ENCODE assay signal across 30 cellular contexts in genomic region chr1:56482486-56482885, GRCh38.
"Had no signal": no experiment of that assay in that cellular context is flagged by ENCODE, and none has a peak within 500 bp of the region (broad histone marks: within the 10 kb centered on the region; RNA-seq: fewer than 3 reads in every experiment).

No MANE protein-coding gene starts in this region.

- DNase-seq: activated CD4-positive, alpha-beta memory T cell treated with anti-CD3 and anti-CD28 coated beads for 36 hours; activated CD4-positive, alpha-beta T cell treated with anti-CD3 and anti-CD28 coated beads for 36 hours; activated CD4-positive, alpha-beta T cell treated with anti-CD3 and anti-CD28 coated beads, Interleukin-2, amount 10 ng/mL, durations not matched to agents 24 days and 14 days; activated CD4-positive, CD25-positive, alpha-beta regulatory T cell; activated CD4-positive, CD25-positive, alpha-beta regulatory T cell treated with anti-CD3 and anti-CD28 coated beads, Interleukin-2, amount 50 U/mL, for 72 hours; activated CD8-positive, alpha-beta memory T cell treated with anti-CD3 and anti-CD28 coated beads, Interleukin-2, amount 10 ng/mL, durations not matched to agents 7 days and 5 days; activated CD8-positive, alpha-beta memory T cell treated with anti-CD3 and anti-CD28 coated beads, Interleukin-2, amount 50 U/mL, for 4 hours; activated CD8-positive, alpha-beta T cell treated with anti-CD3 and anti-CD28 coated beads, Interleukin-2, amount 10 ng/mL, durations not matched to agents 7 days and 5 days; activated effector memory CD4-positive, alpha-beta T cell treated with anti-CD3 and anti-CD28 coated beads, Interleukin-2, amount 50 U/mL, for 16 hours; activated naive CD4-positive, alpha-beta T cell treated with anti-CD3 and anti-CD28 coated beads for 36 hours; activated naive CD8-positive, alpha-beta T cell treated with anti-CD3 and anti-CD28 coated beads for 36 hours; activated naive CD8-positive, alpha-beta T cell treated with anti-CD3 and anti-CD28 coated beads, Interleukin-2, amount 50 U/mL, for 24 hours; activated T-cell treated with anti-CD3 and anti-CD28 coated beads, Interleukin-2, amount 50 U/mL, for 1 hour; activated T-cell treated with anti-CD3 and anti-CD28 coated beads, Interleukin-2, amount 50 U/mL, for 48 hours; adrenal gland; amygdala; aorta; body of pancreas; caudate nucleus; cortex of kidney; effector CD4-positive, alpha-beta T cell; effector memory CD8-positive, alpha-beta T cell; esophagus squamous epithelium; foreskin melanocyte; T-helper 2 cell had no signal

- H3K27ac Mint-ChIP-seq: activated CD4-positive, alpha-beta memory T cell treated with anti-CD3 and anti-CD28 coated beads for 36 hours; activated CD4-positive, alpha-beta T cell treated with anti-CD3 and anti-CD28 coated beads for 36 hours; activated CD4-positive, alpha-beta T cell treated with anti-CD3 and anti-CD28 coated beads, Interleukin-2, amount 10 ng/mL, durations not matched to agents 24 days and 14 days; activated CD8-positive, alpha-beta memory T cell treated with anti-CD3 and anti-CD28 coated beads, Interleukin-2, amount 10 ng/mL, durations not matched to agents 7 days and 5 days; activated CD8-positive, alpha-beta T cell treated with anti-CD3 and anti-CD28 coated beads, Interleukin-2, amount 10 ng/mL, durations not matched to agents 7 days and 5 days; activated naive CD4-positive, alpha-beta T cell treated with anti-CD3 and anti-CD28 coated beads for 36 hours; activated naive CD4-positive, alpha-beta T cell treated with anti-CD3 and anti-CD28 coated beads, Interleukin-2, amount 50 U/mL, for 24 hours; activated naive CD8-positive, alpha-beta T cell treated with anti-CD3 and anti-CD28 coated beads for 36 hours; activated naive CD8-positive, alpha-beta T cell treated with anti-CD3 and anti-CD28 coated beads, Interleukin-2, amount 50 U/mL, for 24 hours; activated T-helper 1 cell treated with anti-CD3 and anti-CD28 coated beads, Interleukin-12 subunit alpha, Interleukin-12 subunit beta, Interleukin-2, Interleukin-4 antibody, amounts not matched to agents 30 ng/mL and 10 ng/mL and 1 ng/mL, durations not matched to agents 14 hours and 24 hours and 36 hours; activated T-helper 2 cell treated with anti-CD3 and anti-CD28 coated beads, Interferon-gamma antibody, Interleukin-2, Interleukin-4, amounts not matched to agents 10 μg/mL and 5 μg/mL and 100 μg/mL, durations not matched to agents 14 hours and 24 hours and 36 hours; effector memory CD8-positive, alpha-beta T cell had no signal

- H3K36me3 ChIP-seq: adrenal gland, esophagus squamous epithelium, gastroesophageal sphincter had no signal

- H3K9me3 Mint-ChIP-seq: activated CD4-positive, alpha-beta T cell treated with anti-CD3 and anti-CD28 coated beads, Interleukin-2, amount 10 ng/mL, durations not matched to agents 24 days and 14 days; activated naive CD8-positive, alpha-beta T cell treated with anti-CD3 and anti-CD28 coated beads for 36 hours; activated T-helper 1 cell treated with anti-CD3 and anti-CD28 coated beads, Interleukin-12 subunit alpha, Interleukin-12 subunit beta, Interleukin-2, Interleukin-4 antibody, amounts not matched to agents 30 ng/mL and 10 ng/mL and 1 ng/mL, durations not matched to agents 14 hours and 24 hours and 36 hours; activated T-helper 2 cell treated with anti-CD3 and anti-CD28 coated beads, Interferon-gamma antibody, Interleukin-2, Interleukin-4, amounts not matched to agents 10 μg/mL and 5 μg/mL and 100 μg/mL, durations not matched to agents 14 hours and 24 hours and 36 hours had no signal

- H3K27ac ChIP-seq: adrenal gland, body of pancreas, epithelial cell of prostate, esophagus squamous epithelium, gastroesophageal sphincter had no signal

- H3K4me1 Mint-ChIP-seq: activated CD4-positive, alpha-beta T cell treated with anti-CD3 and anti-CD28 coated beads for 36 hours; activated CD4-positive, alpha-beta T cell treated with anti-CD3 and anti-CD28 coated beads, Interleukin-2, amount 10 ng/mL, durations not matched to agents 24 days and 14 days; activated CD8-positive, alpha-beta memory T cell treated with anti-CD3 and anti-CD28 coated beads, Interleukin-2, amount 10 ng/mL, durations not matched to agents 7 days and 5 days; activated naive CD4-positive, alpha-beta T cell treated with anti-CD3 and anti-CD28 coated beads, Interleukin-2, amount 50 U/mL, for 24 hours; activated naive CD8-positive, alpha-beta T cell treated with anti-CD3 and anti-CD28 coated beads for 36 hours; activated naive CD8-positive, alpha-beta T cell treated with anti-CD3 and anti-CD28 coated beads, Interleukin-2, amount 50 U/mL, for 24 hours had no signal

- H3K36me3 Mint-ChIP-seq: activated CD4-positive, alpha-beta memory T cell treated with anti-CD3 and anti-CD28 coated beads for 36 hours; activated CD8-positive, alpha-beta memory T cell treated with anti-CD3 and anti-CD28 coated beads, Interleukin-2, amount 10 ng/mL, durations not matched to agents 7 days and 5 days; activated naive CD4-positive, alpha-beta T cell treated with anti-CD3 and anti-CD28 coated beads, Interleukin-2, amount 50 U/mL, for 24 hours; activated naive CD8-positive, alpha-beta T cell treated with anti-CD3 and anti-CD28 coated beads for 36 hours had no signal

- H3K4me3 Mint-ChIP-seq: activated CD4-positive, alpha-beta memory T cell treated with anti-CD3 and anti-CD28 coated beads for 36 hours; activated CD4-positive, alpha-beta T cell treated with anti-CD3 and anti-CD28 coated beads for 36 hours; activated CD4-positive, alpha-beta T cell treated with anti-CD3 and anti-CD28 coated beads, Interleukin-2, amount 10 ng/mL, durations not matched to agents 24 days and 14 days; activated CD8-positive, alpha-beta memory T cell treated with anti-CD3 and anti-CD28 coated beads, Interleukin-2, amount 10 ng/mL, durations not matched to agents 7 days and 5 days; activated CD8-positive, alpha-beta T cell treated with anti-CD3 and anti-CD28 coated beads, Interleukin-2, amount 10 ng/mL, durations not matched to agents 7 days and 5 days; activated naive CD4-positive, alpha-beta T cell treated with anti-CD3 and anti-CD28 coated beads for 36 hours; activated naive CD4-positive, alpha-beta T cell treated with anti-CD3 and anti-CD28 coated beads, Interleukin-2, amount 50 U/mL, for 24 hours; activated naive CD8-positive, alpha-beta T cell treated with anti-CD3 and anti-CD28 coated beads for 36 hours; activated naive CD8-positive, alpha-beta T cell treated with anti-CD3 and anti-CD28 coated beads, Interleukin-2, amount 50 U/mL, for 24 hours; activated T-helper 1 cell treated with anti-CD3 and anti-CD28 coated beads, Interleukin-12 subunit alpha, Interleukin-12 subunit beta, Interleukin-2, Interleukin-4 antibody, amounts not matched to agents 30 ng/mL and 10 ng/mL and 1 ng/mL, durations not matched to agents 14 hours and 24 hours and 36 hours; effector memory CD8-positive, alpha-beta T cell had no signal

- H3K9me3 ChIP-seq: adrenal gland, body of pancreas, esophagus squamous epithelium, gastroesophageal sphincter had no signal

- H3K4me1 ChIP-seq: body of pancreas had no signal

- H3K4me3 ChIP-seq: adrenal gland, body of pancreas, esophagus squamous epithelium, gastroesophageal sphincter had no signal

- H3K27me3 ChIP-seq: adrenal gland, body of pancreas, esophagus squamous epithelium, gastroesophageal sphincter had no signal

- ATAC-seq: activated CD4-positive, alpha-beta T cell treated with anti-CD3 and anti-CD28 coated beads for 36 hours; activated CD8-positive, alpha-beta memory T cell treated with anti-CD3 and anti-CD28 coated beads, Interleukin-2, amount 10 ng/mL, durations not matched to agents 7 days and 5 days; activated CD8-positive, alpha-beta T cell treated with anti-CD3 and anti-CD28 coated beads, Interleukin-2, amount 10 ng/mL, durations not matched to agents 7 days and 5 days; activated naive CD8-positive, alpha-beta T cell treated with anti-CD3 and anti-CD28 coated beads, Interleukin-2, amount 50 U/mL, for 24 hours; body of pancreas; effector memory CD8-positive, alpha-beta T cell; gastroesophageal sphincter had no signal
